ENCODE assay signal across 22 cellular contexts in the genomic region with DNA sequence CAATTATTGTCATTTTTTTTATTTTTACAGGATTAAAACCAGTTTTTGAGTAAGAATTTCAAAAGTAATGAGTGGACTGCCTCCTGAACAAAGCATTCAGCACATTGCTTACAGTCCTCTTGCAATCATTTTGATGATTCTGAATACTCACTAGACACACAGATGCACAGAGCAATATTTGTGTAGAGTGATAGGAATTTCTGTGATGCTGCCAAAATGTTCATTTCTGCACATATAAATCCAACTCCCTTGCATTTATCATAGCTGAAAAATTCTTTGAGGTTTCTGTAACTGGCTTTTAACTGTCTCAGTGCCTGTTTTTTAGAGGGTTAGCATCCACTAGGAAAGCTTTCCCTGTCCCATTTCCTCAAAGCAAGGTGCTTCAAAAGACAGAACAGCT.
DNase-seq lines count a peak whose midpoint lies in the region; TF ChIP-seq lines count a peak whose summit lies in the region.
"Had no signal": no experiment of that assay in that cellular context is flagged by ENCODE, and none has a peak within 500 bp of the region (broad histone marks: within the 10 kb centered on the region; RNA-seq: fewer than 3 reads in every experiment).

No MANE protein-coding gene starts in this region.

- H3K79me2 ChIP-seq in osteoblast (ENCODE audit: insufficient read depth, low read length): no peaks in the 10 kb centered on the region

- intact Hi-C loops in Caco-2 (cut with micrococcal nuclease; ENCODE audit: unreplicated experiment): no loop called here

- H3K27me3 ChIP-seq in BJ (ENCODE audit: control insufficient read depth, insufficient read depth, low read length): no peaks in the 10 kb centered on the region
- no peaks in the 10 kb centered on the region for H3K27me3 ChIP-seq in osteoblast (ENCODE audit: insufficient read depth, low read length)
- H3K27me3 ChIP-seq in Caco-2 (replicated peaks; ENCODE audit: control insufficient read depth, insufficient read depth, low read length): no peaks in the 10 kb centered on the region
- H3K27me3 ChIP-seq: BLaER1 treated with 17β-estradiol and CSF1 and Interleukin-3, amounts not matched to agents 10 nM and 100 nM; suprapubic skin had no signal

- no peak overlapping the region for H3K4me3 Mint-ChIP-seq in Caco-2 (ENCODE audit: unreplicated experiment)
- H3K4me3 Mint-ChIP-seq: activated CD8-positive, alpha-beta T cell treated with anti-CD3 and anti-CD28 coated beads, Interleukin-2, amount 10 ng/mL, durations not matched to agents 7 days and 5 days; activated naive CD8-positive, alpha-beta T cell treated with anti-CD3 and anti-CD28 coated beads for 36 hours; activated T-cell treated with anti-CD3 and anti-CD28 coated beads, Interleukin-2, amount 50 U/mL, for 72 hours; GM23338; naive B cell; WTC11 had no signal

- peak overlapping the region; percentile 5 for H2AFZ ChIP-seq in osteoblast (ENCODE audit: low read length)
- H2AFZ ChIP-seq: GM23338 had no signal

- peak overlapping the region; percentile 61 for H3K4me2 ChIP-seq in osteoblast (ENCODE audit: insufficient read depth, low read length)
- H3K4me2 ChIP-seq: BLaER1 treated with 17β-estradiol and CSF1 and Interleukin-3, amounts not matched to agents 10 nM and 100 nM; GM23338 had no signal

- H3K9me3 ChIP-seq in osteoblast (ENCODE audit: low read depth, low read length): no peaks in the 10 kb centered on the region
- H3K9me3 ChIP-seq in Caco-2: no peaks in the 10 kb centered on the region
- H3K9me3 ChIP-seq: BLaER1 treated with 17β-estradiol and CSF1 and Interleukin-3, amounts not matched to agents 10 nM and 100 nM; suprapubic skin had no signal

- no peaks in the 10 kb centered on the region for H3K9me3 Mint-ChIP-seq in Caco-2 (ENCODE audit: unreplicated experiment)
- H3K9me3 Mint-ChIP-seq: GM23338, WTC11 had no signal

- H3K36me3 ChIP-seq in BJ (ENCODE audit: control insufficient read depth, insufficient read depth, low read length): no peaks in the 10 kb centered on the region
- H3K36me3 ChIP-seq in osteoblast (ENCODE audit: insufficient read depth, low read length): no peaks in the 10 kb centered on the region
- no peaks in the 10 kb centered on the region for H3K36me3 ChIP-seq in Caco-2 (ENCODE audit: control insufficient read depth, insufficient read depth, low read length)
- H3K36me3 ChIP-seq: BLaER1 treated with 17β-estradiol and CSF1 and Interleukin-3, amounts not matched to agents 10 nM and 100 nM; suprapubic skin had no signal

- no TSS peak for BruUV-seq in Caco-2 (replicated peaks; lab: Mats Ljungman, UMichigan)

- H3K27ac Mint-ChIP-seq in Caco-2 (ENCODE audit: unreplicated experiment): no peak overlapping the region
- H3K27ac Mint-ChIP-seq: activated CD8-positive, alpha-beta T cell treated with anti-CD3 and anti-CD28 coated beads, Interleukin-2, amount 10 ng/mL, durations not matched to agents 7 days and 5 days; activated naive CD8-positive, alpha-beta T cell treated with anti-CD3 and anti-CD28 coated beads for 36 hours; activated T-cell treated with anti-CD3 and anti-CD28 coated beads, Interleukin-2, amount 50 U/mL, for 72 hours; GM23338; naive B cell; WTC11 had no signal

- peak; percentile 77 for DNase-seq in BJ (ENCODE audit: low read depth)
- peak; percentile 75 for DNase-seq in NCI-H226
- DNase-seq in dedifferentiated amniotic fluid mesenchymal stem cell (ENCODE audit: extremely low spot score): peak; percentile 64
- no peak for DNase-seq in osteoblast (ENCODE audit: insufficient read length, low spot score, missing footprints)
- no peak for DNase-seq in Caco-2
- no peak for DNase-seq in cortex of kidney (lab: John Stamatoyannopoulos, UW)
- no peak for DNase-seq in effector CD8-positive, alpha-beta T cell (lab: John Stamatoyannopoulos, UW)
- no peak for DNase-seq in caudate nucleus (lab: John Stamatoyannopoulos, UW)
- DNase-seq: activated CD8-positive, alpha-beta T cell treated with anti-CD3 and anti-CD28 coated beads, Interleukin-2, amount 10 ng/mL, durations not matched to agents 7 days and 5 days; activated naive CD8-positive, alpha-beta T cell treated with anti-CD3 and anti-CD28 coated beads for 36 hours; activated T-cell treated with anti-CD3 and anti-CD28 coated beads, Interleukin-2, amount 50 U/mL, for 72 hours; cerebellar nuclear complex; naive B cell; NK-92 treated with Interleukin-12 subunit alpha and Interleukin-12 subunit beta, amount 100 ng/mL, for 24 hours; stimulated activated CD4-positive, alpha-beta T cell treated with anti-CD3 and anti-CD28 coated beads, Interleukin-4, amount 100 ng/mL, for 4 hours; stimulated activated CD8-positive, alpha-beta memory T cell treated with anti-CD3 and anti-CD28 coated beads, Interleukin-4, amount 100 ng/mL, for 48 hours had no signal

- no peaks in the 10 kb centered on the region for H4K20me1 ChIP-seq in osteoblast (ENCODE audit: insufficient read depth, low read length)
- H4K20me1 ChIP-seq: BLaER1 treated with 17β-estradiol and CSF1 and Interleukin-3, amounts not matched to agents 10 nM and 100 nM had no signal

- H3K27ac ChIP-seq in osteoblast (ENCODE audit: low read depth, low read length): peak overlapping the region; percentile 85
- no peak overlapping the region for H3K27ac ChIP-seq in caudate nucleus (ENCODE audit: low read depth, low read length)
- H3K27ac ChIP-seq: BLaER1 treated with 17β-estradiol and CSF1 and Interleukin-3, amounts not matched to agents 10 nM and 100 nM; skin epidermis; suprapubic skin had no signal

- H3K27me3 Mint-ChIP-seq in Caco-2 (ENCODE audit: insufficient read depth, unreplicated experiment): no peaks in the 10 kb centered on the region
- H3K27me3 Mint-ChIP-seq: activated naive CD8-positive, alpha-beta T cell treated with anti-CD3 and anti-CD28 coated beads for 36 hours; naive B cell had no signal

- H3K4me1 Mint-ChIP-seq in Caco-2 (ENCODE audit: low read depth, unreplicated experiment): no peaks in the 10 kb centered on the region
- H3K4me1 Mint-ChIP-seq: activated naive CD8-positive, alpha-beta T cell treated with anti-CD3 and anti-CD28 coated beads for 36 hours; GM23338; naive B cell; WTC11 had no signal

- CTCF ChIA-PET in BJ (lab: Yijun Ruan, JAX) (interaction anchor here (1.1 kb wide), 1 partner anchor 8 kb away, joined by 3 read pairs; no protein-coding TSS in a partner anchor), Caco-2 (lab: Charles Lee) (no interaction called here)

- POLR2A ChIA-PET in BJ (lab: Charles Lee) (no interaction called here), Caco-2 (lab: Charles Lee) (no interaction called here)

- no peaks in the 10 kb centered on the region for H3K36me3 Mint-ChIP-seq in Caco-2 (ENCODE audit: insufficient read depth, unreplicated experiment)
- H3K36me3 Mint-ChIP-seq: activated naive CD8-positive, alpha-beta T cell treated with anti-CD3 and anti-CD28 coated beads for 36 hours; naive B cell; WTC11 had no signal

- H3K4me1 ChIP-seq in osteoblast (ENCODE audit: insufficient read depth, low read length): peaks cover 41% of the 10 kb centered on the region
- H3K4me1 ChIP-seq in Caco-2: no peaks in the 10 kb centered on the region
- H3K4me1 ChIP-seq: BLaER1 treated with 17β-estradiol and CSF1 and Interleukin-3, amounts not matched to agents 10 nM and 100 nM; suprapubic skin had no signal

- no peak overlapping the region for H3K4me3 ChIP-seq in BJ (ENCODE audit: low read depth, low read length)
- H3K4me3 ChIP-seq in osteoblast (ENCODE audit: insufficient read depth, low read length): no peak overlapping the region
- no peak overlapping the region for H3K4me3 ChIP-seq in Caco-2 (ENCODE audit: low read depth, low read length)
- H3K4me3 ChIP-seq: BLaER1 treated with 17β-estradiol and CSF1 and Interleukin-3, amounts not matched to agents 10 nM and 100 nM; GM23338; lung; skin epidermis; suprapubic skin had no signal

- TF ChIP-seq CTCF in BJ (IDR thresholded peaks at IDR 0.05; ENCODE audit: insufficient read depth, low read depth, low read length) (no peak), osteoblast (IDR thresholded peaks at IDR 0.05; ENCODE audit: extremely low read depth, low read depth, low read length) (no peak), Caco-2 (IDR thresholded peaks at IDR 0.05; ENCODE audit: insufficient read depth in 1 of 2, low read depth in 1 of 2, low read length in 1 of 2, severe bottlenecking in 1 of 2, unreplicated experiment in 1 of 2) (no peak)

Comparison
In these comparisons a context has a peak if more than half of its experiments do, and no peak if none do; other contexts are left out.
1. DNase-seq: peak in BJ (single experiment), NCI-H226 (single experiment) and dedifferentiated amniotic fluid mesenchymal stem cell (single experiment); none in osteoblast (single experiment), Caco-2 (0 of 2), cortex of kidney (single experiment), effector CD8-positive, alpha-beta T cell (single experiment) and caudate nucleus (0 of 61).